Comparison of ENCODE assay signal across 20 cellular contexts in genomic region chr14:28515571-28515970, GRCh38.
A peak's percentile ranks its signal among the peaks of the same experiment; 100 is the strongest.
DNase-seq lines count a peak whose midpoint lies in the region; ATAC-seq and TF ChIP-seq lines count a peak whose summit lies in the region.
"Had no signal": no experiment of that assay in that cellular context is flagged by ENCODE, and none has a peak within 500 bp of the region (broad histone marks: within the 10 kb centered on the region; RNA-seq: fewer than 3 reads in every experiment).

No MANE protein-coding gene starts in this region.

- no peaks in the 10 kb centered on the region for H3K79me2 ChIP-seq in PC-3 (ENCODE audit: low read length)

- H3K27ac Mint-ChIP-seq in stimulated activated naive CD8-positive, alpha-beta T cell treated with anti-CD3 and anti-CD28 coated beads, Interleukin-15, amount 100 ng/mL, for 72 hours, result no peak overlapping the region
- H3K27ac Mint-ChIP-seq: CD4-positive, alpha-beta T cell had no signal

- ATAC-seq in PC-3, result peak; percentile 98
- no peak for ATAC-seq in GM18861 (IDR thresholded peaks at IDR 0.05; ENCODE audit: unreplicated experiment)
- ATAC-seq in GM21717 (IDR thresholded peaks at IDR 0.05; ENCODE audit: unreplicated experiment), result no peak
- ATAC-seq in stimulated activated naive CD8-positive, alpha-beta T cell treated with anti-CD3 and anti-CD28 coated beads, Interleukin-15, amount 100 ng/mL, for 72 hours, result no peak
- ATAC-seq in HG03045 (IDR thresholded peaks at IDR 0.05; ENCODE audit: unreplicated experiment), result no peak
- ATAC-seq: A549, left lung, Panc1 had no signal

- H3K27me3 ChIP-seq in A673 (replicated peaks; ENCODE audit: insufficient read depth, low read depth, low read length, poor library complexity) (no peaks in the 10 kb centered on the region), PC-3 (ENCODE audit: low read length) (no peaks in the 10 kb centered on the region)
- H3K27me3 ChIP-seq: left lung had no signal

- BruUV-seq in A673 (replicated peaks; lab: Mats Ljungman, UMichigan) (no TSS peak), PC-3 (replicated peaks; lab: Mats Ljungman, UMichigan) (no TSS peak)

- CTCF ChIA-PET in A673 (lab: Charles Lee) (no interaction called here), PC-3 (lab: Charles Lee) (no interaction called here)

- DNase-seq in A673 (ENCODE audit: low spot score), result peak; percentile 71
- peak; percentile 83 for DNase-seq in PC-3
- peak; percentile 26 for DNase-seq in brain pericyte (ENCODE audit: low read depth, low spot score)
- peak; percentile 5 for DNase-seq in fibroblast of villous mesenchyme (ENCODE audit: low read depth)
- no peak for DNase-seq in stimulated activated naive CD8-positive, alpha-beta T cell treated with anti-CD3 and anti-CD28 coated beads, Interleukin-15, amount 100 ng/mL, for 72 hours
- DNase-seq: activated CD4-positive, CD25-positive, alpha-beta regulatory T cell treated with anti-CD3 and anti-CD28 coated beads, Interleukin-2, amount 50 U/mL, for 72 hours; activated naive CD4-positive, alpha-beta T cell treated with Interleukin-2 at 50 U/mL for 16 hours; CD4-positive, alpha-beta T cell; left lung; NCI-H1694; NCI-H510A; posterior cingulate gyrus; stimulated activated CD4-positive, alpha-beta T cell treated with anti-CD3 and anti-CD28 coated beads, Interleukin-15, amount 100 ng/mL, for 24 hours; substantia nigra; T-helper 1 cell had no signal

- H3K4me3 ChIP-seq in A673 (ENCODE audit: low read depth, low read length, poor library complexity, severe bottlenecking), result no peak overlapping the region
- no peak overlapping the region for H3K4me3 ChIP-seq in PC-3 (ENCODE audit: low read length)
- no peak overlapping the region for H3K4me3 ChIP-seq in fibroblast of villous mesenchyme (ENCODE audit: low read depth, low read length)
- H3K4me3 ChIP-seq: A549, left lung had no signal

- no peaks in the 10 kb centered on the region for H4K20me1 ChIP-seq in PC-3 (ENCODE audit: low read length)

- no peaks in the 10 kb centered on the region for H3K4me1 Mint-ChIP-seq in stimulated activated naive CD8-positive, alpha-beta T cell treated with anti-CD3 and anti-CD28 coated beads, Interleukin-15, amount 100 ng/mL, for 72 hours

- no peak overlapping the region for H3K9ac ChIP-seq in PC-3 (ENCODE audit: low read length)

- POLR2A ChIA-PET in A673 (lab: Charles Lee; ENCODE audit: low non-redundant PET) (no interaction called here), PC-3 (lab: Charles Lee; ENCODE audit: unreplicated experiment) (interaction anchor here (0.6 kb wide), 1 partner anchor 95 kb away, joined by 5 read pairs; no protein-coding TSS in a partner anchor)

- H3K4me1 ChIP-seq in A673 (ENCODE audit: insufficient read depth, low read length, poor library complexity, severe bottlenecking), result no peaks in the 10 kb centered on the region
- H3K4me1 ChIP-seq in PC-3 (ENCODE audit: insufficient read depth, low read length), result peaks cover 13% of the 10 kb centered on the region
- H3K4me1 ChIP-seq: A549, left lung had no signal

- peak overlapping the region; percentile 30 for H2AFZ ChIP-seq in PC-3 (ENCODE audit: low read length)

- H3K9me3 Mint-ChIP-seq in stimulated activated naive CD8-positive, alpha-beta T cell treated with anti-CD3 and anti-CD28 coated beads, Interleukin-15, amount 100 ng/mL, for 72 hours, result peaks cover 23 to 31% of the 10 kb centered on the region in 2 donors

- H3K9me2 ChIP-seq in PC-3 (replicated peaks; ENCODE audit: low read length), result no peaks in the 10 kb centered on the region

- H3K36me3 ChIP-seq in A673 (ENCODE audit: insufficient read depth, low read length, poor library complexity, severe bottlenecking), result no peaks in the 10 kb centered on the region
- no peaks in the 10 kb centered on the region for H3K36me3 ChIP-seq in PC-3 (ENCODE audit: low read depth, low read length)
- H3K36me3 ChIP-seq: left lung had no signal

- no peaks in the 10 kb centered on the region for H3F3A ChIP-seq in PC-3 (ENCODE audit: low read length, unreplicated experiment)

- H3K27ac ChIP-seq in A673 (ENCODE audit: low read depth, low read length, poor library complexity, severe bottlenecking) (no peak overlapping the region), PC-3 (ENCODE audit: low read length) (peak overlapping the region; percentile 46)
- H3K27ac ChIP-seq: A549, left lung had no signal

- TF ChIP-seq CTCF in A673 (conservative IDR thresholded peaks at IDR 0.05; ENCODE audit: low read depth, low read length) (no peak), PC-3 (conservative IDR thresholded peaks at IDR 0.05; ENCODE audit: low read depth, low read length) (no peak), fibroblast of villous mesenchyme (IDR thresholded peaks at IDR 0.05; ENCODE audit: insufficient read depth, low read depth, low read length) (no peak)

- no peak overlapping the region for H3K4me3 Mint-ChIP-seq in stimulated activated naive CD8-positive, alpha-beta T cell treated with anti-CD3 and anti-CD28 coated beads, Interleukin-15, amount 100 ng/mL, for 72 hours
- H3K4me3 Mint-ChIP-seq: CD4-positive, alpha-beta T cell had no signal

- intact Hi-C loops in A673 (cut with micrococcal nuclease; ENCODE audit: unreplicated experiment) (no loop called here), PC-3 (cut with micrococcal nuclease) (no loop called here)

- no peaks in the 10 kb centered on the region for H3K27me3 Mint-ChIP-seq in stimulated activated naive CD8-positive, alpha-beta T cell treated with anti-CD3 and anti-CD28 coated beads, Interleukin-15, amount 100 ng/mL, for 72 hours
- H3K27me3 Mint-ChIP-seq: CD4-positive, alpha-beta T cell had no signal

- H3K9me3 ChIP-seq in A673 (ENCODE audit: low read depth, low read length, poor library complexity, severe bottlenecking), result no peaks in the 10 kb centered on the region
- H3K9me3 ChIP-seq in PC-3 (ENCODE audit: low read length), result no peaks in the 10 kb centered on the region
- H3K9me3 ChIP-seq: A549 had no signal

- peak overlapping the region; percentile 34 for H3K4me2 ChIP-seq in PC-3 (ENCODE audit: low read length)
- H3K4me2 ChIP-seq: A549 had no signal

Comparison
In these comparisons a context has a peak if more than half of its experiments do, and no peak if none do; other contexts are left out.
1. DNase-seq: peak in A673 (single experiment), PC-3 (single experiment), brain pericyte (single experiment) and fibroblast of villous mesenchyme (single experiment); none in stimulated activated naive CD8-positive, alpha-beta T cell treated with anti-CD3 and anti-CD28 coated beads, Interleukin-15, amount 100 ng/mL, for 72 hours (0 of 2).